23 cellular contexts compared by ENCODE assay signal in genomic region chr10:95761939-95762492, GRCh38. TPM values are rescaled to one million over a fixed set of nuclear protein-coding genes. Genes with fewer than 3 reads are reported as not detected.
A peak's percentile ranks its signal among the peaks of the same experiment; 100 is the strongest.
DNase-seq lines count a peak whose midpoint lies in the region; ATAC-seq, FAIRE-seq and TF ChIP-seq lines count a peak whose summit lies in the region.
"Had no signal": no experiment of that assay in that cellular context is flagged by ENCODE, and none has a peak within 500 bp of the region (broad histone marks: within the 10 kb centered on the region; RNA-seq: fewer than 3 reads in every experiment).

No MANE protein-coding gene starts in this region.

- intact Hi-C loops in left ventricle myocardium inferior (cut with micrococcal nuclease) (loop anchor here (10.0 kb wide), 1 partner anchor 53 kb away; no protein-coding TSS in a partner anchor), cardiac septum (cut with DNase I) (no loop called here), GM12878 (cut with micrococcal nuclease; ENCODE audit: unreplicated experiment) (no loop called here), natural killer cell (cut with micrococcal nuclease) (no loop called here), body of pancreas (cut with DNase I) (no loop called here), posterior vena cava (cut with DNase I) (no loop called here)

- in situ Hi-C loops in GM12878 (cut with MboI), result loop anchor here (10.0 kb wide), 1 partner anchor 73 kb away; no protein-coding TSS in a partner anchor

- H3K9me3 ChIP-seq in left ventricle myocardium inferior (replicated peaks) (peaks cover 20% of the 10 kb centered on the region), GM12878 (replicated peaks; ENCODE audit: control insufficient read depth, insufficient read depth, low read length) (peaks cover 16% of the 10 kb centered on the region), WERI-Rb-1 (ENCODE audit: severe bottlenecking) (peaks cover 2% of the 10 kb centered on the region), body of pancreas (no peaks in the 10 kb centered on the region)

- RAD21 ChIA-PET in GM12878 (lab: Charles Lee; ENCODE audit: unreplicated experiment), result interaction anchor here (0.8 to 11.1 kb wide), 8 partner anchors 16 to 526 kb away, joined by 3 to 374 read pairs (median 4); partner anchors contain the start of gene TCTN3

- no peak overlapping the region for H3K27ac Mint-ChIP-seq in natural killer cell
- H3K27ac Mint-ChIP-seq: activated CD4-positive, alpha-beta T cell treated with anti-CD3 and anti-CD28 coated beads, Interleukin-2, amount 10 ng/mL, durations not matched to agents 7 days and 5 days; activated naive CD8-positive, alpha-beta T cell had no signal

- no TSS peak for BruUV-seq in GM12878 (replicated peaks; lab: Mats Ljungman, UMichigan)

- peaks cover 0 to 5% of the 10 kb centered on the region in 2 donors for H3K27me3 Mint-ChIP-seq in natural killer cell (ENCODE audit: low read depth in 2 of 2)
- H3K27me3 Mint-ChIP-seq: activated naive CD8-positive, alpha-beta T cell had no signal

- H3K4me3 ChIP-seq in left ventricle myocardium inferior (no peak overlapping the region), GM12878 (peak overlapping the region; percentile 67), WERI-Rb-1 (ENCODE audit: low read depth, low read length) (no peak overlapping the region), body of pancreas (no peak overlapping the region)
- H3K4me3 ChIP-seq: smooth muscle cell had no signal

- TF ChIP-seq POLR2A in GM12878 (IDR thresholded peaks at IDR 0.05; ENCODE audit: low read depth, low read length) (no peak), body of pancreas (IDR thresholded peaks at IDR 0.05) (no peak)

- FAIRE-seq in GM12878 (lab: Jason Lieb, UNC) (no peak), D721Med (lab: Jason Lieb, UNC) (no peak)
- FAIRE-seq: H54, HepG2, TTC549 had no signal

- WGBS in GM12878 (ENCODE audit: insufficient coverage, insufficient replicate concordance, low lambda C conversion rate, missing lambda C conversion rate), result 1% methylated on average over 3 of the region's 3 CpGs
- 55 to 76% methylated on average over 3 of the region's 3 CpGs for WGBS in body of pancreas, 2 donors

- peaks cover 0 to 6% of the 10 kb centered on the region in 2 donors for H3K4me1 Mint-ChIP-seq in natural killer cell

- TF ChIP-seq CTCF in left ventricle myocardium inferior (IDR thresholded peaks at IDR 0.05; ENCODE audit: borderline replicate concordance), result no peak
- no peak for TF ChIP-seq CTCF in GM12878 (IDR thresholded peaks at IDR 0.05 in 2 of 3, conservative IDR thresholded peaks at IDR 0.05 in 1 of 3; ENCODE audit: control insufficient read depth in 2 of 3, extremely low read depth in 1 of 3, insufficient read depth in 1 of 3, low read depth in 3 of 3, low read length in 3 of 3)
- TF ChIP-seq CTCF in natural killer cell (IDR thresholded peaks at IDR 0.05), result no peak
- no peak for TF ChIP-seq CTCF in D721Med (IDR thresholded peaks at IDR 0.05; ENCODE audit: insufficient read depth, missing control alignments)
- TF ChIP-seq CTCF in WERI-Rb-1 (IDR thresholded peaks at IDR 0.05; ENCODE audit: low read depth, low read length), result no peak
- TF ChIP-seq CTCF in body of pancreas (IDR thresholded peaks at IDR 0.05), result no peak

- TF ChIP-seq RAD21 in GM12878 (IDR thresholded peaks at IDR 0.05; ENCODE audit: insufficient read depth, low read depth, low read length), result no peak

- no peaks in the 10 kb centered on the region for H3K36me3 Mint-ChIP-seq in natural killer cell
- H3K36me3 Mint-ChIP-seq: activated naive CD8-positive, alpha-beta T cell had no signal

- H3K36me3 ChIP-seq in left ventricle myocardium inferior, result no peaks in the 10 kb centered on the region
- peaks cover 0 to 11% of the 10 kb centered on the region in 2 experiments; a peak in 3 of 4 replicates for H3K36me3 ChIP-seq in GM12878 (ENCODE audit: control insufficient read depth in 2 of 2, insufficient read depth in 2 of 2, low read length in 1 of 2)
- H3K36me3 ChIP-seq in WERI-Rb-1, result no peaks in the 10 kb centered on the region
- H3K36me3 ChIP-seq in body of pancreas (replicated peaks in 1 of 2; ENCODE audit: insufficient read depth in 1 of 2, low read depth in 2 of 2), result no peaks in the 10 kb centered on the region
- H3K36me3 ChIP-seq: brain microvascular endothelial cell had no signal

- H3K9me3 Mint-ChIP-seq in natural killer cell, result no peaks in the 10 kb centered on the region
- H3K9me3 Mint-ChIP-seq: activated CD4-positive, alpha-beta T cell treated with anti-CD3 and anti-CD28 coated beads, Interleukin-2, amount 10 ng/mL, durations not matched to agents 7 days and 5 days had no signal

- peak overlapping the region; percentile 29 for H3K27ac ChIP-seq in left ventricle myocardium inferior (replicated peaks)
- H3K27ac ChIP-seq in GM12878 (ENCODE audit: control insufficient read depth, insufficient read depth), result peak overlapping the region; percentile 95
- no peak overlapping the region for H3K27ac ChIP-seq in WERI-Rb-1
- no peak overlapping the region for H3K27ac ChIP-seq in body of pancreas
- H3K27ac ChIP-seq: brain microvascular endothelial cell had no signal

- H3K4me3 Mint-ChIP-seq in natural killer cell, result no peak overlapping the region
- H3K4me3 Mint-ChIP-seq: activated CD4-positive, alpha-beta T cell treated with anti-CD3 and anti-CD28 coated beads, Interleukin-2, amount 10 ng/mL, durations not matched to agents 7 days and 5 days; activated naive CD8-positive, alpha-beta T cell; activated T-cell treated with anti-CD3 and anti-CD28 coated beads, Interleukin-2, amount 50 U/mL, for 4 hours had no signal

- peak overlapping the region; percentile 82 for H3K9ac ChIP-seq in GM12878 (ENCODE audit: control insufficient read depth, insufficient read depth, low read length)

- no peaks in the 10 kb centered on the region for H4K20me1 ChIP-seq in GM12878 (ENCODE audit: control insufficient read depth, insufficient read depth)

- DNase-seq in left ventricle myocardium inferior (no peak), cardiac septum (ENCODE audit: low spot score) (no peak), GM12878 (ENCODE audit: low read depth, low spot score) (no peak), natural killer cell (no peak), D721Med (ENCODE audit: insufficient read length, low spot score) (no peak), WERI-Rb-1 (no peak), body of pancreas (no peak), posterior vena cava (ENCODE audit: low spot score) (no peak)
- DNase-seq: activated CD4-positive, alpha-beta T cell treated with anti-CD3 and anti-CD28 coated beads, Interleukin-2, amount 10 ng/mL, durations not matched to agents 7 days and 5 days; activated T-cell treated with anti-CD3 and anti-CD28 coated beads, Interleukin-2, amount 50 U/mL, for 4 hours; brain microvascular endothelial cell; cortex of kidney; DND-41; erythroblast; NCI-H1417 treated with DMSO at 0.1 percent for 48 hours; NCI-H2171 treated with DMSO at 0.1 percent for 48 hours; RPMI8226 had no signal

- H3K27me3 ChIP-seq in left ventricle myocardium inferior (ENCODE audit: low read depth), result no peaks in the 10 kb centered on the region
- H3K27me3 ChIP-seq in GM12878 (replicated peaks in 1 of 2; ENCODE audit: control insufficient read depth in 2 of 2, insufficient read depth in 2 of 2, low read length in 1 of 2), result no peaks in the 10 kb centered on the region
- no peaks in the 10 kb centered on the region for H3K27me3 ChIP-seq in WERI-Rb-1 (ENCODE audit: insufficient read depth, low read depth, severe bottlenecking)
- no peaks in the 10 kb centered on the region for H3K27me3 ChIP-seq in body of pancreas
- H3K27me3 ChIP-seq: brain microvascular endothelial cell had no signal

- SMC1A ChIA-PET in GM12878 (lab: Charles Lee; ENCODE audit: uncharacterized antibody, unreplicated experiment), result interaction anchor here (1.4 to 12.3 kb wide), 5 partner anchors 26 to 74 kb away, joined by 3 to 547 read pairs (median 102); partner anchors contain the start of gene TCTN3

- H2AFZ ChIP-seq in GM12878 (ENCODE audit: control insufficient read depth, low read depth, low read length), result no peak overlapping the region

- POLR2A ChIA-PET in GM12878 (lab: Charles Lee), result interaction anchor here (7.2 to 10.1 kb wide), 4 partner anchors 20 to 75 kb away, joined by 105 to 313 read pairs (median 186); no protein-coding TSS in a partner anchor

- TF ChIP-seq EP300 in GM12878 (IDR thresholded peaks at IDR 0.05; ENCODE audit: borderline replicate concordance in 1 of 2, control insufficient read depth in 1 of 2, low read depth in 2 of 2, low read length in 2 of 2), result no peak

- CTCF ChIA-PET in GM12878 (lab: Yijun Ruan, JAX), result interaction anchor here (7.9 to 9.9 kb wide), 3 partner anchors 22 to 76 kb away, joined by 112 to 187 read pairs (median 112); partner anchors contain the start of gene TCTN3

- H3K4me1 ChIP-seq in left ventricle myocardium inferior, result peaks cover 27% of the 10 kb centered on the region
- peaks cover 31% of the 10 kb centered on the region for H3K4me1 ChIP-seq in GM12878 (ENCODE audit: control insufficient read depth, insufficient read depth, low read length)
- no peaks in the 10 kb centered on the region for H3K4me1 ChIP-seq in body of pancreas

- ATAC-seq in GM12878 (0 out of 3 replicates have a peak, but pooled peaks have one; percentile 4), natural killer cell (peak in 2 of 3 donors; percentile 32), body of pancreas (no peak)
- ATAC-seq: activated T-cell treated with anti-CD3 and anti-CD28 coated beads, Interleukin-2, amount 50 U/mL, for 4 hours; HepG2; SK-N-SH treated with all-trans-retinoic acid at 6 μM for 48 hours had no signal

- H3K79me2 ChIP-seq in GM12878 (ENCODE audit: control insufficient read depth, insufficient read depth, low read length), result peaks cover 89% of the 10 kb centered on the region

- peak overlapping the region; percentile 97 for H3K4me2 ChIP-seq in GM12878 (ENCODE audit: control insufficient read depth, insufficient read depth)
- H3K4me2 ChIP-seq: smooth muscle cell had no signal

RNA-seq across cellular contexts. Expression of gene ENTPD1, which starts 6.1 kb away (rescaled TPM):
- total RNA-seq in left ventricle myocardium inferior (7.7 TPM), cardiac septum (14.7 TPM), GM12878 (2014; rRNA removed) (174 and 207 TPM in 2 replicates), GM12878 (2014; rRNA removed; fragmentation: Illumina TruSeq; extraction: Trizol) (211 and 225 TPM in 2 replicates), GM12878 (2021) (191 and 192 TPM in 2 replicates), natural killer cell (1 to 10 TPM; 1.3 to 6.2 (median 3.1) TPM), body of pancreas (1 to 10 TPM; 2.1 to 3.0 TPM), posterior vena cava (10 to 100 TPM; 62.5 to 92.9 TPM)
- total RNA-seq in GM12878 (2013; cell fraction: nucleolus; rRNA removed), result 1,304 and 1,321 TPM in 2 replicates
- 134 TPM for polyA plus RNA-seq in GM12878 (2011; ENCODE audit: low read depth)
- polyA plus RNA-seq in GM12878 (2011; rRNA removed) (413 and 501 TPM in 2 replicates), GM12878 (2014; fragmentation: Illumina TruSeq; extraction: Trizol) (267 and 329 TPM in 2 replicates), GM12878 (2014; fragmentation: Nextera tagmentation; extraction: Ambion mirVana) (100 to 1,000 TPM; 110 to 113 TPM), GM12878 (2014; rRNA removed) (126 and 147 TPM in 2 replicates), GM12878 (2016; fragmentation: Nextera tagmentation; extraction: Ambion mirVana) (100 to 1,000 TPM; 129 to 137 TPM)
- polyA plus RNA-seq in GM12878 (2011; cell fraction: cytosol; rRNA removed), result 240 and 247 TPM in 2 replicates
- 347 and 487 TPM in 2 replicates for polyA plus RNA-seq in GM12878 (2011; cell fraction: nucleus; rRNA removed)
- 141 and 153 TPM in 2 replicates for polyA plus RNA-seq in GM12878 (2012)
- 467 and 533 TPM in 2 replicates for polyA minus RNA-seq in GM12878 (2011; rRNA and poly(A)+ RNA removed)
- 132 and 154 TPM in 2 replicates for polyA minus RNA-seq in GM12878 (2011; cell fraction: cytosol; rRNA and poly(A)+ RNA removed)
- polyA minus RNA-seq in GM12878 (2011; cell fraction: nucleus; rRNA and poly(A)+ RNA removed), result 363 and 434 TPM in 2 replicates

Comparison
In these comparisons a context has a peak if more than half of its experiments do, and no peak if none do; other contexts are left out.
1. H3K27ac ChIP-seq: peak in left ventricle myocardium inferior (single experiment) and GM12878 (single experiment); none in WERI-Rb-1 (single experiment) and body of pancreas (0 of 4).